Comparison of ENCODE assay signal across 18 cellular contexts in the genomic region with DNA sequence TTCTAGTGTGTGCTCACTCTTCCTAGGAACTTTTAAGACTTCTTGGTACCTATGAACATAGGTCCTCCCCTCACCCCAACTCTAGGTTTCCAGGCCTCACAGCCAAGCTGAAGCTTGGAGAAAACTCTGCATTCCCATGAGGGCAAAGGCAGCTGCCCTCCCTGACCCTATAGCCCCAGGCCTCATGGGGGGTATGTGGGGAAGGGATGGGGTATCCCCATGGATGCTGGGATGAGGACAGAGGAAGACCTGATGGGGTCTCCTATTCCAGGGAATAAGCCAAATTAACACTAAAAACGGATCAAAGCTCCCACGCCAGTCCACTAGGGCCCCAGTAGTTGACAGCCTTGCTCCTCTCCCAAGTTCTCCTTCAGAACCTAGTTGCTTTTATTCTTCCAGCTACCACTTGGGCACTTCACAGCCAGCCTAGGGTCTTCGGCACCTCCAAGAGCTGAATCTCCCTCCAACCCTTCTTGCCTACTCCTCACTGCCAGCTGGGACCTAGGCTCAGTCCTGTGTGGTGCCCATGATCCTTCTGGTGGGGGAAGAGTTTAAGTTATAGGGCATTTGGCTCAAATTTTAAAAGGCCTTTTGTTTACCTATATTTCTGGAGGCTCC.
"Had no signal": no experiment of that assay in that cellular context is flagged by ENCODE, and none has a peak within 500 bp of the region (broad histone marks: within the 10 kb centered on the region; RNA-seq: fewer than 3 reads in every experiment).

No MANE protein-coding gene starts in this region.

- DNase-seq: activated CD4-positive, alpha-beta T cell treated with anti-CD3 and anti-CD28 coated beads, Interleukin-2, amount 50 U/mL, for 4 hours; activated effector memory CD4-positive, alpha-beta T cell treated with anti-CD3 and anti-CD28 coated beads, Interleukin-2, amount 50 U/mL, for 16 hours; activated naive CD4-positive, alpha-beta T cell treated with anti-CD3 and anti-CD28 coated beads, Interleukin-2, amount 50 U/mL, for 16 hours; activated T-cell treated with anti-CD3 and anti-CD28 coated beads, Interleukin-2, amount 50 U/mL, for 72 hours; adrenal gland; cerebellar nuclear complex; effector CD8-positive, alpha-beta T cell; mesendoderm; naive thymus-derived CD8-positive, alpha-beta T cell; nucleus accumbens; retina; stimulated activated CD4-positive, alpha-beta T cell treated with anti-CD3 and anti-CD28 coated beads, Interleukin-1b, Interleukin-23, amount 100 ng/mL, for 48 hours; stimulated activated CD8-positive, alpha-beta memory T cell treated with anti-CD3 and anti-CD28 coated beads, Interleukin-4, amount 100 ng/mL, for 48 hours; stimulated activated naive CD4-positive, alpha-beta T cell treated with Interleukin-2 at 50 U/mL for 16 hours; thyroid gland had no signal

- H3K4me3 ChIP-seq: adrenal gland, breast epithelium, esophagus muscularis mucosa, hepatocyte, thyroid gland had no signal

- H3K27me3 Mint-ChIP-seq: naive thymus-derived CD8-positive, alpha-beta T cell had no signal

- H3K79me2 ChIP-seq: hepatocyte had no signal

- H3K27me3 ChIP-seq: adrenal gland, breast epithelium, esophagus muscularis mucosa, hepatocyte, thyroid gland had no signal

- H3K9me3 ChIP-seq: adrenal gland, breast epithelium, esophagus muscularis mucosa, thyroid gland had no signal

- H3K36me3 ChIP-seq: thyroid gland had no signal

- H3K4me1 ChIP-seq: breast epithelium had no signal

- H2AFZ ChIP-seq: hepatocyte had no signal

- H3K27ac ChIP-seq: breast epithelium had no signal

- H3K9me3 Mint-ChIP-seq: activated T-cell treated with anti-CD3 and anti-CD28 coated beads, Interleukin-2, amount 50 U/mL, for 72 hours; naive thymus-derived CD8-positive, alpha-beta T cell had no signal

- H3K4me2 ChIP-seq: hepatocyte had no signal

- ATAC-seq: activated T-cell treated with anti-CD3 and anti-CD28 coated beads, Interleukin-2, amount 50 U/mL, for 72 hours; naive thymus-derived CD8-positive, alpha-beta T cell had no signal
